19 cellular contexts compared by ENCODE assay signal in the genomic region with DNA sequence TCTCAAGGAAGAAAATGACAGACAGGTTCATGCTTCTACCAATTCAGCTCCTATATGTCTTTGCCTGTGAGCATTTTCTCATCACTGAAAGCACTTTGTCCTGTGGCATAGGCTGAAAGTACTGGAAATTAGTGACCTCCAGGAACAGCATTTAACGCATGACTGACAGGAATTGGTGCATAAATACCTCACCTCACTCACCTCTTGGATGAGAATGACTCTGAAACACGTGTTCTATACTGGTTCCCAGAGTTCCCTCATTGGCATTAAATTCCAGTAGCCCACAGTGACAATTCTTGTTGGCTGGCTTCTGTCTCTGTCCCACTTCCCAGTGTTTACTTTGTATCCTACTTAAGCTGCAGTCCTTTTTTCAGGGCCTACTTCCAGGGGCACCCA.
"Had no signal": no experiment of that assay in that cellular context is flagged by ENCODE, and none has a peak within 500 bp of the region (broad histone marks: within the 10 kb centered on the region; RNA-seq: fewer than 3 reads in every experiment).

No MANE protein-coding gene starts in this region.

- H3K36me3 ChIP-seq: neural progenitor cell, upper lobe of right lung had no signal

- ATAC-seq: activated CD4-positive, CD25-positive, alpha-beta regulatory T cell treated with anti-CD3 and anti-CD28 coated beads, Interleukin-2, amount 50 U/mL, for 24 hours; naive thymus-derived CD4-positive, alpha-beta T cell; stimulated activated naive CD8-positive, alpha-beta T cell treated with anti-CD3 and anti-CD28 coated beads, Interleukin-15, Interleukin-2, amounts not matched to agents 100 U/mL and 50 U/mL, for 24 hours; T-cell; upper lobe of right lung had no signal

- DNase-seq: activated CD4-positive, alpha-beta memory T cell treated with anti-CD3 and anti-CD28 coated beads, Interleukin-2, amount 10 ng/mL, durations not matched to agents 7 days and 5 days; activated CD4-positive, alpha-beta T cell treated with anti-CD3 and anti-CD28 coated beads, Interleukin-2, amount 10 ng/mL, durations not matched to agents 24 days and 14 days; activated gamma-delta T cell; activated T-cell treated with anti-CD3 and anti-CD28 coated beads for 4 hours; aorta; erythroblast; foreskin fibroblast; immature natural killer cell; naive thymus-derived CD4-positive, alpha-beta T cell; posterior cingulate gyrus; stimulated activated CD4-positive, alpha-beta T cell treated with anti-CD3 and anti-CD28 coated beads, Interleukin-12 subunit alpha, Interleukin-12 subunit beta, amount 100 ng/mL, for 4 hours; stimulated activated CD4-positive, alpha-beta T cell treated with anti-CD3 and anti-CD28 coated beads, Interleukin-4, amount 100 ng/mL, for 4 hours; stimulated activated naive CD8-positive, alpha-beta T cell treated with anti-CD3 and anti-CD28 coated beads, Interleukin-15, Interleukin-2, amounts not matched to agents 100 U/mL and 50 U/mL, for 24 hours; T-cell; upper lobe of right lung had no signal

- H3K4me1 ChIP-seq: upper lobe of right lung had no signal

- H3K4me3 ChIP-seq: hepatocyte, neural progenitor cell, upper lobe of right lung had no signal

- H3K27me3 ChIP-seq: hepatocyte, neural progenitor cell, upper lobe of right lung had no signal

- H3K27ac ChIP-seq: hepatocyte, neural progenitor cell, upper lobe of right lung, VCaP had no signal

- H3K9me3 ChIP-seq: upper lobe of right lung had no signal
